8 cellular contexts compared by ENCODE assay signal in genomic region chrX:155070038-155070437, GRCh38. TPM values are rescaled to one million over a fixed set of nuclear protein-coding genes. Genes with fewer than 3 reads are reported as not detected.
DNase-seq lines count a peak whose midpoint lies in the region; ATAC-seq and TF ChIP-seq lines count a peak whose summit lies in the region.

No MANE protein-coding gene starts in this region.

- TF ChIP-seq POLR2A in vagina (IDR thresholded peaks at IDR 0.05), result no peak

- DNase-seq in Right ventricle myocardium superior (peak; percentile 34), left cardiac atrium (no peak), ascending aorta (ENCODE audit: low spot score in 2 of 2) (no peak), lower lobe of right lung (no peak), vagina (ENCODE audit: extremely low spot score in 2 of 2) (no peak), mucosa of descending colon (no peak), SIG-M5 (lab: John Stamatoyannopoulos, UW) (no peak)

- peak overlapping the region; percentile 88 to 93 for H3K27ac ChIP-seq in ascending aorta
- peak overlapping the region; percentile 84 for H3K27ac ChIP-seq in lower lobe of right lung
- H3K27ac ChIP-seq in vagina, result no peak overlapping the region

- H3K9me3 ChIP-seq in ascending aorta (no peaks in the 10 kb centered on the region), lower lobe of right lung (no peaks in the 10 kb centered on the region), vagina (no peaks in the 10 kb centered on the region), mucosa of descending colon (no peaks in the 10 kb centered on the region)

- H3K27me3 ChIP-seq in ascending aorta, result no peaks in the 10 kb centered on the region
- no peaks in the 10 kb centered on the region for H3K27me3 ChIP-seq in lower lobe of right lung (ENCODE audit: low read depth)
- no peaks in the 10 kb centered on the region for H3K27me3 ChIP-seq in vagina

- TF ChIP-seq CTCF in ascending aorta (IDR thresholded peaks at IDR 0.05) (no peak), lower lobe of right lung (IDR thresholded peaks at IDR 0.05) (no peak), vagina (IDR thresholded peaks at IDR 0.05) (no peak), mucosa of descending colon (IDR thresholded peaks at IDR 0.05) (no peak)

- H3K36me3 ChIP-seq in ascending aorta (no peaks in the 10 kb centered on the region), lower lobe of right lung (peaks cover 3% of the 10 kb centered on the region), vagina (no peaks in the 10 kb centered on the region), mucosa of descending colon (ENCODE audit: low read depth) (no peaks in the 10 kb centered on the region)

- ATAC-seq in Right ventricle myocardium superior (ENCODE audit: poor library complexity), result no peak
- no peak for ATAC-seq in left cardiac atrium
- no peak for ATAC-seq in lower lobe of right lung
- ATAC-seq in GM18502 (IDR thresholded peaks at IDR 0.05; ENCODE audit: poor library complexity, unreplicated experiment), result no peak
- no peak for ATAC-seq in mucosa of descending colon

- H3K4me3 ChIP-seq in ascending aorta (peak overlapping the region; percentile 60 to 64), lower lobe of right lung (peak overlapping the region; percentile 63), vagina (peak overlapping the region; percentile 56 to 67), mucosa of descending colon (no peak overlapping the region)

- H3K4me1 ChIP-seq in ascending aorta (no peaks in the 10 kb centered on the region), lower lobe of right lung (peaks cover 19% of the 10 kb centered on the region), vagina (peaks cover 23% of the 10 kb centered on the region), mucosa of descending colon (ENCODE audit: low read depth) (peaks cover 5% of the 10 kb centered on the region)

- intact Hi-C loops in Right ventricle myocardium superior (cut with DNase I) (no loop called here), left cardiac atrium (cut with DNase I) (no loop called here), ascending aorta (cut with DNase I) (loop anchor here (5.0 to 10.0 kb wide), 2 partner anchors 147 to 675 kb away; partner anchors contain the start of gene VBP1), lower lobe of right lung (cut with DNase I) (no loop called here), vagina (cut with DNase I) (loop anchor here (5.0 kb wide), 1 partner anchor 43 kb away; the partner anchor contains the start of gene FUNDC2), mucosa of descending colon (cut with DNase I, micrococcal nuclease) (no loop called here)

RNA-seq across cellular contexts. Expression of gene CMC4, which starts 0.9 kb away (rescaled TPM):
- total RNA-seq in Right ventricle myocardium superior, result 23.3 TPM
- 10 to 100 TPM; 18.4 to 19.4 TPM for total RNA-seq in left cardiac atrium
- total RNA-seq in ascending aorta, result 11.9 TPM
- total RNA-seq in lower lobe of right lung, result 6.9 TPM
- total RNA-seq in vagina, result 21.9 TPM
- total RNA-seq in mucosa of descending colon, result 1 to 10 TPM; 1.9 to 5.2 (median 4.8) TPM

RNA-seq across cellular contexts. Expression of gene MTCP1, which starts 0.9 kb away (rescaled TPM):
- total RNA-seq in Right ventricle myocardium superior (59.2 TPM), left cardiac atrium (10 to 100 TPM; 51.5 to 53.6 TPM), ascending aorta (6.1 TPM), lower lobe of right lung (13.2 TPM), vagina (6.9 TPM), mucosa of descending colon (10 to 100 TPM; 11.7 to 22.3 (median 20.1) TPM)

RNA-seq across cellular contexts. Expression of gene BRCC3, which starts 1.3 kb away (rescaled TPM):
- total RNA-seq in Right ventricle myocardium superior (18.4 TPM), left cardiac atrium (10 to 100 TPM; 11.8 to 13.4 TPM), ascending aorta (9.4 TPM), lower lobe of right lung (17.3 TPM), vagina (11.5 TPM), mucosa of descending colon (10 to 100 TPM; 28.5 to 35.7 (median 32.0) TPM)

RNA-seq across cellular contexts. Expression of gene FUNDC2, which starts 43.4 kb away (rescaled TPM):
- total RNA-seq in Right ventricle myocardium superior (366 TPM), left cardiac atrium (100 to 1,000 TPM; 268 to 283 TPM), ascending aorta (54.0 TPM), lower lobe of right lung (79.7 TPM), vagina (53.5 TPM), mucosa of descending colon (10 to 100 TPM; 48.9 to 92.8 (median 53.3) TPM)

RNA-seq across cellular contexts. Expression of gene F8, which starts 47.5 kb away (rescaled TPM):
- total RNA-seq in Right ventricle myocardium superior (38.9 TPM), left cardiac atrium (10 to 100 TPM; 45.7 to 53.6 TPM), ascending aorta (17.2 TPM), lower lobe of right lung (37.5 TPM), vagina (5.4 TPM), mucosa of descending colon (10 to 100 TPM in 1 of 3 donors, 1 to 10 TPM in 2; 2.8 to 14.0 (median 5.4) TPM)

Comparison
In these comparisons a context has a peak if more than half of its experiments do, and no peak if none do; other contexts are left out.
1. intact Hi-C loops: an anchor here in ascending aorta (5.0 to 10.0 kb wide) and vagina (5.0 kb wide); none called in Right ventricle myocardium superior, left cardiac atrium, lower lobe of right lung and mucosa of descending colon.